In genomic region chr5:61790678-61791077, GRCh38 we compare ENCODE assay signal across 10 cellular contexts.
DNase-seq lines count a peak whose midpoint lies in the region; ATAC-seq and TF ChIP-seq lines count a peak whose summit lies in the region.
"Had no signal": no experiment of that assay in that cellular context is flagged by ENCODE, and none has a peak within 500 bp of the region (broad histone marks: within the 10 kb centered on the region; RNA-seq: fewer than 3 reads in every experiment).

No MANE protein-coding gene starts in this region.

- peak; percentile 71 for ATAC-seq in GM21423 (IDR thresholded peaks at IDR 0.05; ENCODE audit: unreplicated experiment)
- peak; percentile 82 for ATAC-seq in HG03354 (IDR thresholded peaks at IDR 0.05; ENCODE audit: poor library complexity, severe bottlenecking, unreplicated experiment)

- TF ChIP-seq CTCF in liver (IDR thresholded peaks at IDR 0.05; ENCODE audit: low read depth, low read length, missing input control) (no peak), CD14-positive monocyte (IDR thresholded peaks at IDR 0.05) (no peak)

- H3K36me3 Mint-ChIP-seq in CD14-positive monocyte: no peaks in the 10 kb centered on the region

- H3K9me3 Mint-ChIP-seq in CD14-positive monocyte: peaks cover 0 to 6% (median 2%) of the 10 kb centered on the region in 7 donors

- no peak overlapping the region for H3K4me3 Mint-ChIP-seq in CD14-positive monocyte

- WGBS in liver: 63% methylated on average over 2 of the region's 2 CpGs

- peaks cover 0 to 2% (median 0%) of the 10 kb centered on the region in 3 donors for H3K27me3 Mint-ChIP-seq in CD14-positive monocyte (ENCODE audit: low read depth in 3 of 3)

- no peaks in the 10 kb centered on the region for H3K4me1 ChIP-seq in liver (ENCODE audit: control insufficient read depth in 4 of 4, insufficient read depth in 4 of 4, low read length in 3 of 4)

- no peaks in the 10 kb centered on the region for H3K4me1 Mint-ChIP-seq in CD14-positive monocyte

- H3K36me3 ChIP-seq in liver (ENCODE audit: control insufficient read depth in 4 of 4, insufficient read depth in 3 of 4, low read depth in 1 of 4, low read length in 3 of 4) (no peaks in the 10 kb centered on the region), MG63 (no peaks in the 10 kb centered on the region)

- H3K9me3 ChIP-seq in liver (ENCODE audit: control insufficient read depth in 4 of 4, low read length in 3 of 4) (no peaks in the 10 kb centered on the region), MG63 (no peaks in the 10 kb centered on the region)

- TF ChIP-seq RAD21 in liver (IDR thresholded peaks at IDR 0.05): no peak

- H3K27ac ChIP-seq in liver (ENCODE audit: low read depth in 1 of 2, low read length in 2 of 2): no peak overlapping the region
- H3K27ac ChIP-seq: 22Rv1 had no signal

- no peak overlapping the region for H3K9ac ChIP-seq in liver (ENCODE audit: low read depth in 1 of 2, low read length in 2 of 2)

- no peak overlapping the region for H3K27ac Mint-ChIP-seq in CD14-positive monocyte

- H3K4me3 ChIP-seq in liver (ENCODE audit: low read depth in 1 of 3, low read length in 3 of 3): no peak overlapping the region
- no peak overlapping the region for H3K4me3 ChIP-seq in MG63

- H3K27me3 ChIP-seq in liver (ENCODE audit: control insufficient read depth in 4 of 4, insufficient read depth in 4 of 4, low read length in 3 of 4) (no peaks in the 10 kb centered on the region), MG63 (no peaks in the 10 kb centered on the region)

- peak; percentile 14 for DNase-seq in DMS 273 (lab: John Stamatoyannopoulos, UW; ENCODE audit: unreplicated experiment)
- no peak for DNase-seq in DMS 273 treated with DMSO at 0.1 percent for 48 hours (lab: John Stamatoyannopoulos, UW)
- DNase-seq in T-helper 1 cell: no peak
- no peak for DNase-seq in CD14-positive monocyte (ENCODE audit: low spot score)
- no peak for DNase-seq in MG63
- DNase-seq: activated CD8-positive, alpha-beta memory T cell treated with anti-CD3 and anti-CD28 coated beads, Interleukin-2, amount 50 U/mL, for 4 hours had no signal

- intact Hi-C loops in CD14-positive monocyte (cut with micrococcal nuclease): no loop called here

TF ChIP-seq in liver, 16 proteins besides CTCF, POLR2A, EP300 and RAD21:
- peak; percentile 27 for TF ChIP-seq HNF4G (IDR thresholded peaks at IDR 0.05)
- TF ChIP-seq FOXA1 (IDR thresholded peaks at IDR 0.05): no peak
- TF ChIP-seq SP1 (IDR thresholded peaks at IDR 0.05): no peak
- TF ChIP-seq, protein P1, sequence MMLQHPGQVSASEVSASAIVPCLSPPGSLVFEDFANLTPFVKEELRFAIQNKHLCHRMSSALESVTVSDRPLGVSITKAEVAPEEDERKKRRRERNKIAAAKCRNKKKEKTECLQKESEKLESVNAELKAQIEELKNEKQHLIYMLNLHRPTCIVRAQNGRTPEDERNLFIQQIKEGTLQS (IDR thresholded peaks at IDR 0.05): peak; percentile 81
- TF ChIP-seq REST (IDR thresholded peaks at IDR 0.05): no peak
- TF ChIP-seq HNF4A (conservative IDR thresholded peaks at IDR 0.05): peak; percentile 63 to 79
- TF ChIP-seq NR2F2 (IDR thresholded peaks at IDR 0.05): no peak
- no peak for TF ChIP-seq YY1 (IDR thresholded peaks at IDR 0.05)
- TF ChIP-seq TAF1 (conservative IDR thresholded peaks at IDR 0.05): no peak
- peak; percentile 96 to 97 for TF ChIP-seq JUND (IDR thresholded peaks at IDR 0.05)
- peak; percentile 50 for TF ChIP-seq FOXA2 (IDR thresholded peaks at IDR 0.05)
- no peak for TF ChIP-seq EGR1 (IDR thresholded peaks at IDR 0.05; ENCODE audit: low read depth in 2 of 2)
- peak in 1 of 2 donors; percentile 54 for TF ChIP-seq RXRA (IDR thresholded peaks at IDR 0.05)
- TF ChIP-seq ZBTB33 (IDR thresholded peaks at IDR 0.05): no peak
- TF ChIP-seq MAX (IDR thresholded peaks at IDR 0.05): no peak
- TF ChIP-seq GABPA (IDR thresholded peaks at IDR 0.05 in 1 of 2, conservative IDR thresholded peaks at IDR 0.05 in 1 of 2): no peak
